In the genomic region with DNA sequence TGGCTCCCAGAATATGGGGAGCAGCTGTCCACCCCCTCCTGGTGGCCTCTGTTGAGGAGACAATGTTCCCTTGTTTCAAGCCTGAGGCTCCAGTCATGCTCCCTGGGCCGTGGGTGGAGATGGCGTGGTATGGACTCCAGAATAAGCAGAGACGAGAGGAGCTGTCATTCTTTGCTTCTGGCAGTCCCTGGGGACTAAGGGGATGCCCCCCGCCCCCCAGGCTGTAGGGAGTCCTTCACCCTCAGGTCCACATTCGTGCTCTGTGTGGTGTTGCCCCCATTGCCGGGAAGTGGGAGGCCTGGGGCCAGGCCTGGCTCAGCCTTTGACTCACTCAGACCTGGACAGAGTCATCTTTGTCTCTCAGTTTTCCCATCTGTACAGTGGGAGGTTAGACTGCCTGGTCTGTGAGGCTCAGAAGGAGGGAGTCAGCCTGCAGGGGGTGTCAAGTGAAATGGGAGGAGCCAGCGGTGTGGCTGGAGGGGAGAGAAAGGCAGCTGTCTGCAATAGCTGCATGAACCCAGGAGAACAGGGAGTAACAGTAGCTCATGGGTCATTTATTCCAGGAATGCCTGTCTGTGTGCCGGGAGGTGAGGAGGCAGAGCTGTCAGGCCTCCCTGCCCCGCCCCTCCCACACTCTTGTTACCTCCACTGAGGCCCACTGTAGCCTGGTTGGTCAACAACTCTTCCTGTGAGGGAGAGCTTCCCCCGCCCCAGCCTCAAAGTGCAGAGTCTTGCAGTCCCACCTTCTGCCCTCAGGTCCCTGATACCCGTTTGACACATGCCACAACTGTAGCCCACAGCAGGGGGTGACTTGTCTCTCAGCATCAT, we compare ENCODE assay signal across 8 cellular contexts. TPM values are rescaled to one million over a fixed set of nuclear protein-coding genes. Genes with fewer than 3 reads are reported as not detected.
A peak's percentile ranks its signal among the peaks of the same experiment; 100 is the strongest.
DNase-seq lines count a peak whose midpoint lies in the region; ATAC-seq, FAIRE-seq and TF ChIP-seq lines count a peak whose summit lies in the region.

No MANE protein-coding gene starts in this region.

- peaks cover 51% of the 10 kb centered on the region for H3K79me2 ChIP-seq in endothelial cell of umbilical vein (ENCODE audit: control insufficient read depth, insufficient read depth, low read length)

- POLR2A ChIA-PET in endothelial cell of umbilical vein (lab: Charles Lee) = interaction anchor here (0.6 kb wide), 1 partner anchor 136 kb away, joined by 17 read pairs; no protein-coding TSS in a partner anchor

- H3K27ac Mint-ChIP-seq in neural crest cell (ENCODE audit: unreplicated experiment) = peak overlapping the region; percentile 92

- CTCF ChIA-PET in endothelial cell of umbilical vein (lab: Charles Lee) = interaction anchor here (1.0 to 16.0 kb wide), 5 partner anchors 9 to 79 kb away, joined by 3 to 455 read pairs (median 6); no protein-coding TSS in a partner anchor

- DNase-seq in DMS 273 treated with DMSO at 0.1 percent for 48 hours (lab: John Stamatoyannopoulos, UW) (peak; percentile 31), M059J (ENCODE audit: low read depth) (peak; percentile 61), endothelial cell of umbilical vein (ENCODE audit: low read depth, low spot score) (no peak), neural crest cell (ENCODE audit: low read depth, low spot score) (no peak), DMS153 treated with DMSO at 0.1 percent for 48 hours (lab: John Stamatoyannopoulos, UW; ENCODE audit: unreplicated experiment) (no peak), GF-D8 (lab: John Stamatoyannopoulos, UW) (no peak), NCI-H446 (lab: John Stamatoyannopoulos, UW) (no peak)

- H3K4me1 Mint-ChIP-seq in neural crest cell = peaks cover 62% of the 10 kb centered on the region

- TF ChIP-seq POLR2A in endothelial cell of umbilical vein (IDR thresholded peaks at IDR 0.05; ENCODE audit: low read depth, low read length) = no peak

- no peak overlapping the region for H3K4me3 ChIP-seq in endothelial cell of umbilical vein (replicated peaks in 1 of 3; ENCODE audit: insufficient read depth in 1 of 3, low read depth in 1 of 3, low read length in 3 of 3)

- H3K4me1 ChIP-seq in endothelial cell of umbilical vein (ENCODE audit: control insufficient read depth, extremely low read depth, insufficient read depth, low read length) = peaks cover 35% of the 10 kb centered on the region

- H3K4me2 ChIP-seq in endothelial cell of umbilical vein (ENCODE audit: insufficient read depth, low read length) = no peak overlapping the region

- H3K9me3 Mint-ChIP-seq in neural crest cell = no peaks in the 10 kb centered on the region

- H3K9me1 ChIP-seq in endothelial cell of umbilical vein (replicated peaks; ENCODE audit: control insufficient read depth, extremely low read depth, insufficient read depth, low read length) = no peaks in the 10 kb centered on the region

- peaks cover 3% of the 10 kb centered on the region for H3K36me3 Mint-ChIP-seq in neural crest cell (ENCODE audit: low read depth)

- H4K20me1 ChIP-seq in endothelial cell of umbilical vein (replicated peaks; ENCODE audit: control insufficient read depth, extremely low read depth, insufficient read depth, low read length) = no peaks in the 10 kb centered on the region

- TF ChIP-seq CTCF in endothelial cell of umbilical vein (IDR thresholded peaks at IDR 0.05; ENCODE audit: extremely low read depth in 1 of 2, insufficient read depth in 1 of 2, low read depth in 1 of 2, low read length in 2 of 2) (no peak), neural crest cell (conservative IDR thresholded peaks at IDR 0.05) (no peak)

- FAIRE-seq in endothelial cell of umbilical vein (lab: Jason Lieb, UNC) = no peak

- no peak for ATAC-seq in HG02885 (IDR thresholded peaks at IDR 0.05; ENCODE audit: poor library complexity, unreplicated experiment)

- H3K9ac ChIP-seq in endothelial cell of umbilical vein (replicated peaks; ENCODE audit: extremely low read depth, insufficient read depth, low read length) = peak overlapping the region; percentile 36

- no peaks in the 10 kb centered on the region for H3K27me3 ChIP-seq in endothelial cell of umbilical vein (ENCODE audit: control insufficient read depth in 2 of 2, insufficient read depth in 2 of 2, low read length in 2 of 2)

- peak overlapping the region; percentile 56 for H3K27ac ChIP-seq in endothelial cell of umbilical vein (ENCODE audit: insufficient read depth, low read depth, low read length)

- H3K36me3 ChIP-seq in endothelial cell of umbilical vein (ENCODE audit: control insufficient read depth in 2 of 2, extremely low read depth in 1 of 2, insufficient read depth in 2 of 2, low read length in 2 of 2) = peaks cover 0 to 5% of the 10 kb centered on the region in 2 experiments

- intact Hi-C loops in endothelial cell of umbilical vein (cut with micrococcal nuclease) = no loop called here

- no peaks in the 10 kb centered on the region for H3K27me3 Mint-ChIP-seq in neural crest cell (ENCODE audit: low read depth)

- dilution Hi-C loops in endothelial cell of umbilical vein (cut with MboI; ENCODE audit: extremely low pct_ligation_motif_present, low sequenced_read_pairs) = no loop called here

- BruUV-seq in endothelial cell of umbilical vein (replicated peaks; lab: Mats Ljungman, UMichigan) = no TSS peak

- no peak overlapping the region for H2AFZ ChIP-seq in endothelial cell of umbilical vein (ENCODE audit: low read depth, low read length)

- peak overlapping the region; percentile 78 for H3K4me3 Mint-ChIP-seq in neural crest cell

- no peaks in the 10 kb centered on the region for H3K9me3 ChIP-seq in endothelial cell of umbilical vein (replicated peaks; ENCODE audit: control insufficient read depth, insufficient read depth, low read length)

TF ChIP-seq in endothelial cell of umbilical vein, 7 proteins besides CTCF, POLR2A, EP300 and RAD21:
- TF ChIP-seq POLR2AphosphoS5 (IDR thresholded peaks at IDR 0.05; ENCODE audit: insufficient read depth, low read depth, low read length) (no peak), EZH2 (IDR thresholded peaks at IDR 0.05; ENCODE audit: borderline replicate concordance, low read depth, low read length, severe bottlenecking) (no peak), GATA2 (IDR thresholded peaks at IDR 0.05; ENCODE audit: insufficient read depth, insufficient read length, low read depth, low read length) (no peak), MYC (IDR thresholded peaks at IDR 0.05; ENCODE audit: low read depth, low read length) (no peak), JUN (IDR thresholded peaks at IDR 0.05; ENCODE audit: borderline replicate concordance, insufficient read depth, insufficient read length, low read depth) (no peak), FOS (IDR thresholded peaks at IDR 0.05; ENCODE audit: borderline replicate concordance, insufficient read depth, low read length) (no peak)
- TF ChIP-seq, protein P1, sequence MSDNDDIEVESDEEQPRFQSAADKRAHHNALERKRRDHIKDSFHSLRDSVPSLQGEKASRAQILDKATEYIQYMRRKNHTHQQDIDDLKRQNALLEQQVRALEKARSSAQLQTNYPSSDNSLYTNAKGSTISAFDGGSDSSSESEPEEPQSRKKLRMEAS (IDR thresholded peaks at IDR 0.05; ENCODE audit: insufficient read depth, insufficient read length) = no peak

RNA-seq across cellular contexts. Expression of a gene that starts 6.3 kb away (rescaled TPM):
- total RNA-seq in M059J (2014; rRNA removed; shearing (Covaris generic)) = 6.0 and 17.5 TPM in 2 replicates
- total RNA-seq in endothelial cell of umbilical vein (80.6 and 89.9 TPM in 2 replicates), neural crest cell (51.3 and 55.7 TPM in 2 replicates)
- 74.9 and 94.3 TPM in 2 replicates for polyA plus RNA-seq in endothelial cell of umbilical vein
- polyA plus RNA-seq in endothelial cell of umbilical vein (2011; cell fraction: cytosol; rRNA removed) = 26.1 and 38.1 TPM in 2 replicates
- polyA plus RNA-seq in endothelial cell of umbilical vein (2011; cell fraction: nucleus; rRNA removed) = 278 and 342 TPM in 2 replicates
- 32.1 and 52.1 TPM in 2 replicates for polyA plus RNA-seq in endothelial cell of umbilical vein (2012)
- 123 and 158 TPM in 2 replicates for polyA minus RNA-seq in endothelial cell of umbilical vein
- 22.0 TPM for polyA minus RNA-seq in endothelial cell of umbilical vein (2011; cell fraction: cytosol; rRNA and poly(A)+ RNA removed)
- polyA minus RNA-seq in endothelial cell of umbilical vein (2011; cell fraction: nucleus; rRNA and poly(A)+ RNA removed) = 126 and 169 TPM in 2 replicates

RNA-seq across cellular contexts. Expression of a gene that starts 42.2 kb away (rescaled TPM):
- total RNA-seq in M059J (2014; rRNA removed; shearing (Covaris generic)) = 3.3 and 5.6 TPM in 2 replicates
- 0.30 TPM in 1 of 2 replicates, not detected in the other for total RNA-seq in endothelial cell of umbilical vein
- 0.47 and 0.54 TPM in 2 replicates for polyA plus RNA-seq in endothelial cell of umbilical vein
- 0.34 and 0.40 TPM in 2 replicates for polyA plus RNA-seq in endothelial cell of umbilical vein (2011; cell fraction: cytosol; rRNA removed)
- polyA plus RNA-seq in endothelial cell of umbilical vein (2011; cell fraction: nucleus; rRNA removed) = 0.08 and 0.26 TPM in 2 replicates
- polyA plus RNA-seq in endothelial cell of umbilical vein (2012) = 0.27 and 0.31 TPM in 2 replicates
- polyA minus RNA-seq in endothelial cell of umbilical vein = 0.13 and 0.24 TPM in 2 replicates
- polyA minus RNA-seq in endothelial cell of umbilical vein (2011; cell fraction: cytosol; rRNA and poly(A)+ RNA removed) = 3.1 TPM
- polyA minus RNA-seq in endothelial cell of umbilical vein (2011; cell fraction: nucleus; rRNA and poly(A)+ RNA removed) = 0.63 TPM in 1 of 2 replicates, not detected in the other
- not detected in 2 replicates for total RNA-seq in neural crest cell

Comparison
In these comparisons a context has a peak if more than half of its experiments do, and no peak if none do; other contexts are left out.
1. DNase-seq: peak in DMS 273 treated with DMSO at 0.1 percent for 48 hours (single experiment) and M059J (single experiment); none in endothelial cell of umbilical vein (single experiment), neural crest cell (single experiment), DMS153 treated with DMSO at 0.1 percent for 48 hours (single experiment), GF-D8 (single experiment) and NCI-H446 (0 of 2).